In genomic region chr3:113844622-113845222, GRCh38 we compare ENCODE assay signal across 8 cellular contexts. TPM values are rescaled to one million over a fixed set of nuclear protein-coding genes. Genes with fewer than 3 reads are reported as not detected.
A peak's percentile ranks its signal among the peaks of the same experiment; 100 is the strongest.
DNase-seq lines count a peak whose midpoint lies in the region; ATAC-seq, FAIRE-seq and TF ChIP-seq lines count a peak whose summit lies in the region.

No MANE protein-coding gene starts in this region.

- H3K23ac ChIP-seq in mesenchymal stem cell (ENCODE audit: low read length in 2 of 2): no peak overlapping the region

- no peak overlapping the region for H2AFZ ChIP-seq in mesenchymal stem cell (ENCODE audit: low read depth, low read length)

- H3K4me1 ChIP-seq in mesenchymal stem cell (ENCODE audit: control insufficient read depth, insufficient read depth, low read depth, low read length): no peaks in the 10 kb centered on the region

- no peaks in the 10 kb centered on the region for H3K9me3 ChIP-seq in mesenchymal stem cell (ENCODE audit: control insufficient read depth, low read length)

- H3K4me3 ChIP-seq in BJ (ENCODE audit: low read depth, low read length) (no peak overlapping the region), bronchial epithelial cell (ENCODE audit: low read depth, low read length) (no peak overlapping the region), mesenchymal stem cell (ENCODE audit: insufficient read depth in 1 of 2, low read depth in 1 of 2, low read length in 2 of 2) (no peak overlapping the region)

- no peak overlapping the region for H2AK5ac ChIP-seq in mesenchymal stem cell (ENCODE audit: low read length, severe bottlenecking)

- no peak overlapping the region for H2BK5ac ChIP-seq in mesenchymal stem cell (ENCODE audit: low read depth, low read length, poor library complexity, severe bottlenecking)

- H3K14ac ChIP-seq in mesenchymal stem cell (ENCODE audit: low read length in 2 of 2): no peak overlapping the region

- TF ChIP-seq POLR2A in GM12892 (IDR thresholded peaks at IDR 0.05; ENCODE audit: low read depth, low read length): no peak

- H2BK15ac ChIP-seq in mesenchymal stem cell (ENCODE audit: low read depth, poor library complexity, severe bottlenecking): no peak overlapping the region

- H2BK120ac ChIP-seq in mesenchymal stem cell (ENCODE audit: low read depth, low read length): no peak overlapping the region

- H3K27me3 ChIP-seq in BJ (ENCODE audit: control insufficient read depth, insufficient read depth, low read length) (no peaks in the 10 kb centered on the region), bronchial epithelial cell (ENCODE audit: control insufficient read depth, insufficient read depth, low read length) (no peaks in the 10 kb centered on the region), mesenchymal stem cell (ENCODE audit: control insufficient read depth in 1 of 2, insufficient read depth in 1 of 2, low read length in 2 of 2) (no peaks in the 10 kb centered on the region)

- ATAC-seq in GM18517 (IDR thresholded peaks at IDR 0.05; ENCODE audit: unreplicated experiment): no peak

- POLR2A ChIA-PET in BJ (lab: Charles Lee): no interaction called here

- no peak overlapping the region for H3K9ac ChIP-seq in mesenchymal stem cell (ENCODE audit: low read length)

- H3K36me3 ChIP-seq in BJ (ENCODE audit: control insufficient read depth, insufficient read depth, low read length) (no peaks in the 10 kb centered on the region), bronchial epithelial cell (ENCODE audit: control insufficient read depth, insufficient read depth, low read length) (no peaks in the 10 kb centered on the region), mesenchymal stem cell (ENCODE audit: control insufficient read depth in 1 of 2, insufficient read depth in 2 of 2, low read depth in 1 of 2, low read length in 2 of 2) (no peaks in the 10 kb centered on the region)

- no peak overlapping the region for H3K4ac ChIP-seq in mesenchymal stem cell (ENCODE audit: low read depth in 1 of 2, low read length in 2 of 2)

- H3K27ac ChIP-seq in mesenchymal stem cell (ENCODE audit: low read length, poor library complexity, severe bottlenecking): no peak overlapping the region

- no peak for DNase-seq in BJ (ENCODE audit: low read depth)
- peak; percentile 11 for DNase-seq in GM19238 (ENCODE audit: insufficient read length, low spot score)
- peak; percentile 64 for DNase-seq in NCI-H2196 treated with DMSO at 0.1 percent for 48 hours (lab: John Stamatoyannopoulos, UW; ENCODE audit: unreplicated experiment)
- DNase-seq in bronchial epithelial cell (ENCODE audit: low read depth): peak; percentile 51
- DNase-seq in mesenchymal stem cell: peak; percentile 46
- DNase-seq in activated CD4-positive, alpha-beta T cell treated with anti-CD3 and anti-CD28 coated beads, Interleukin-2, amount 50 U/mL, for 48 hours: no peak
- DNase-seq in GM12892 (ENCODE audit: insufficient read length): no peak

- CTCF ChIA-PET in BJ (lab: Yijun Ruan, JAX): interaction anchor here (0.6 to 3.4 kb wide), 21 partner anchors 9 to 311 kb away, joined by 3 to 39 read pairs (median 6); partner anchors contain the start of genes CCDC191, NAA50 and QTRT2

- no peak overlapping the region for H2BK12ac ChIP-seq in mesenchymal stem cell (ENCODE audit: low read length in 2 of 2)

- H3K18ac ChIP-seq in mesenchymal stem cell (ENCODE audit: low read depth in 1 of 2, low read length in 2 of 2): no peak overlapping the region

- peak; percentile 52 for TF ChIP-seq CTCF in BJ (IDR thresholded peaks at IDR 0.05; ENCODE audit: insufficient read depth, low read depth, low read length)
- peak; percentile 31 for TF ChIP-seq CTCF in bronchial epithelial cell (IDR thresholded peaks at IDR 0.05; ENCODE audit: insufficient read depth, low read length, severe bottlenecking)

- FAIRE-seq in bronchial epithelial cell (lab: Jason Lieb, UNC) (no peak), GM12892 (lab: Jason Lieb, UNC) (no peak)

- WGBS in mesenchymal stem cell: 83% methylated on average over 2 of the region's 4 CpGs

- H4K8ac ChIP-seq in mesenchymal stem cell (ENCODE audit: low read length): no peak overlapping the region

- H3K4me2 ChIP-seq in mesenchymal stem cell (ENCODE audit: low read length, poor library complexity, severe bottlenecking): no peak overlapping the region

- H3K79me1 ChIP-seq in mesenchymal stem cell (replicated peaks; ENCODE audit: low read length, poor library complexity, severe bottlenecking): peaks cover 4% of the 10 kb centered on the region

- H4K91ac ChIP-seq in mesenchymal stem cell (ENCODE audit: low read length): no peak overlapping the region

RNA-seq across cellular contexts. Expression of gene GRAMD1C, which starts 6.1 kb away (rescaled TPM):
- polyA plus RNA-seq in BJ (2011; rRNA removed): 0.48 and 1.2 TPM in 2 replicates
- 1.2 and 1.3 TPM in 2 replicates for polyA minus RNA-seq in BJ (2011; rRNA and poly(A)+ RNA removed)
- 1.1 and 1.3 TPM in 2 replicates for total RNA-seq in bronchial epithelial cell
- polyA plus RNA-seq in mesenchymal stem cell (2013, experiment 1 of 2): 8.9 TPM
- 6.8 TPM for polyA plus RNA-seq in mesenchymal stem cell (2013, experiment 2 of 2)
- 3.8 TPM for polyA plus RNA-seq in GM12892 (2012; ENCODE audit: missing spikeins)

Comparison
In these comparisons a context has a peak if more than half of its experiments do, and no peak if none do; other contexts are left out.
1. DNase-seq: peak in GM19238 (single experiment), NCI-H2196 treated with DMSO at 0.1 percent for 48 hours (single experiment), bronchial epithelial cell (single experiment) and mesenchymal stem cell (single experiment); none in BJ (single experiment), activated CD4-positive, alpha-beta T cell treated with anti-CD3 and anti-CD28 coated beads, Interleukin-2, amount 50 U/mL, for 48 hours (0 of 2) and GM12892 (single experiment).